Comparison of ENCODE assay signal across 15 cellular contexts in genomic region chr2:164542584-164543021, GRCh38.
A peak's percentile ranks its signal among the peaks of the same experiment; 100 is the strongest.
DNase-seq lines count a peak whose midpoint lies in the region; ATAC-seq lines count a peak whose summit lies in the region.
"Had no signal": no experiment of that assay in that cellular context is flagged by ENCODE, and none has a peak within 500 bp of the region (broad histone marks: within the 10 kb centered on the region; RNA-seq: fewer than 3 reads in every experiment).

No MANE protein-coding gene starts in this region.

- no peak overlapping the region for H3K9ac ChIP-seq in adipocyte (ENCODE audit: low read length)

- peaks cover 5% of the 10 kb centered on the region for H3K9me3 ChIP-seq in adipocyte (ENCODE audit: control insufficient read depth, low read length)
- H3K9me3 ChIP-seq in naive thymus-derived CD4-positive, alpha-beta T cell (ENCODE audit: control insufficient read depth in 2 of 3, low read length in 3 of 3): no peaks in the 10 kb centered on the region
- H3K9me3 ChIP-seq: HAP-1 had no signal

- H3K36me3 Mint-ChIP-seq in naive thymus-derived CD4-positive, alpha-beta T cell: no peaks in the 10 kb centered on the region
- no peaks in the 10 kb centered on the region for H3K36me3 Mint-ChIP-seq in activated CD4-positive, alpha-beta memory T cell treated with anti-CD3 and anti-CD28 coated beads for 36 hours
- H3K36me3 Mint-ChIP-seq: CD8-positive, alpha-beta T cell; naive B cell had no signal

- H3K4me1 Mint-ChIP-seq in naive thymus-derived CD4-positive, alpha-beta T cell: peaks cover 0 to 7% (median 0%) of the 10 kb centered on the region in 7 donors
- H3K4me1 Mint-ChIP-seq in activated CD4-positive, alpha-beta memory T cell treated with anti-CD3 and anti-CD28 coated beads for 36 hours (ENCODE audit: low read depth): no peaks in the 10 kb centered on the region
- H3K4me1 Mint-ChIP-seq: naive B cell had no signal

- ATAC-seq in left lobe of liver: peak; percentile 81
- ATAC-seq in HG03432 (IDR thresholded peaks at IDR 0.05; ENCODE audit: unreplicated experiment): no peak
- ATAC-seq in naive thymus-derived CD4-positive, alpha-beta T cell: no peak
- ATAC-seq: CD8-positive, alpha-beta T cell had no signal

- no peaks in the 10 kb centered on the region for H3K4me1 ChIP-seq in adipocyte (ENCODE audit: control insufficient read depth, insufficient read depth, low read length)
- H3K4me1 ChIP-seq in naive thymus-derived CD4-positive, alpha-beta T cell (ENCODE audit: control insufficient read depth in 2 of 2, insufficient read depth in 2 of 2, low read length in 2 of 2): no peaks in the 10 kb centered on the region

- peaks cover 0 to 3% (median 0%) of the 10 kb centered on the region in 5 donors for H3K27me3 Mint-ChIP-seq in naive thymus-derived CD4-positive, alpha-beta T cell
- H3K27me3 Mint-ChIP-seq in activated CD4-positive, alpha-beta memory T cell treated with anti-CD3 and anti-CD28 coated beads for 36 hours: peaks cover 2% of the 10 kb centered on the region

- intact Hi-C loops in naive thymus-derived CD4-positive, alpha-beta T cell (cut with micrococcal nuclease): no loop called here
- intact Hi-C loops in activated CD4-positive, alpha-beta memory T cell treated with anti-CD3 and anti-CD28 coated beads for 36 hours (cut with micrococcal nuclease): no loop called here

- CTCF ChIA-PET in naive thymus-derived CD4-positive, alpha-beta T cell (lab: Charles Lee): no interaction called here
- CTCF ChIA-PET in activated CD4-positive, alpha-beta memory T cell treated with anti-CD3 and anti-CD28 coated beads for 36 hours (lab: Charles Lee): no interaction called here

- H3K9me3 Mint-ChIP-seq in naive thymus-derived CD4-positive, alpha-beta T cell: peaks cover 0 to 11% (median 4%) of the 10 kb centered on the region in 11 donors
- no peaks in the 10 kb centered on the region for H3K9me3 Mint-ChIP-seq in activated CD4-positive, alpha-beta memory T cell treated with anti-CD3 and anti-CD28 coated beads for 36 hours

- DNase-seq in DMS 273 treated with DMSO at 0.1 percent for 48 hours (lab: John Stamatoyannopoulos, UW) (peak; percentile 17), NCI-H1694 treated with DMSO at 0.1 percent for 48 hours (lab: John Stamatoyannopoulos, UW) (peak; percentile 8), adipocyte (ENCODE audit: low read depth) (peak; percentile 70), left lobe of liver (ENCODE audit: low spot score) (no peak), cerebellar nuclear complex (lab: John Stamatoyannopoulos, UW) (no peak)
- DNase-seq in naive thymus-derived CD4-positive, alpha-beta T cell: no peak
- no peak for DNase-seq in activated CD4-positive, alpha-beta memory T cell treated with anti-CD3 and anti-CD28 coated beads for 36 hours
- DNase-seq: activated CD4-positive, alpha-beta T cell treated with anti-CD3 and anti-CD28 coated beads, Interleukin-2, amount 50 U/mL, for 1 hour; CD8-positive, alpha-beta T cell; head of caudate nucleus; naive B cell; RPMI8226; stimulated activated CD4-positive, alpha-beta T cell treated with anti-CD3 and anti-CD28 coated beads, Interleukin-4, amount 100 ng/mL, for 1 hour had no signal

- no peaks in the 10 kb centered on the region for H3K27me3 ChIP-seq in adipocyte (replicated peaks; ENCODE audit: control insufficient read depth, insufficient read depth, low read length)
- H3K27me3 ChIP-seq in naive thymus-derived CD4-positive, alpha-beta T cell (ENCODE audit: control insufficient read depth in 2 of 2, insufficient read depth in 2 of 2, low read length in 2 of 2): no peaks in the 10 kb centered on the region

- H3K27ac ChIP-seq in naive thymus-derived CD4-positive, alpha-beta T cell (ENCODE audit: low read depth, low read length): no peak overlapping the region

- POLR2A ChIA-PET in naive thymus-derived CD4-positive, alpha-beta T cell (lab: Charles Lee): no interaction called here
- POLR2A ChIA-PET in activated CD4-positive, alpha-beta memory T cell treated with anti-CD3 and anti-CD28 coated beads for 36 hours (lab: Charles Lee): no interaction called here

- no peak overlapping the region for H3K4me3 ChIP-seq in adipocyte (ENCODE audit: low read length)
- no peak overlapping the region for H3K4me3 ChIP-seq in naive thymus-derived CD4-positive, alpha-beta T cell (ENCODE audit: low read length)
- H3K4me3 ChIP-seq: HAP-1 had no signal

- H3K4me3 Mint-ChIP-seq in naive thymus-derived CD4-positive, alpha-beta T cell: no peak overlapping the region
- no peak overlapping the region for H3K4me3 Mint-ChIP-seq in activated CD4-positive, alpha-beta memory T cell treated with anti-CD3 and anti-CD28 coated beads for 36 hours
- H3K4me3 Mint-ChIP-seq: CD8-positive, alpha-beta T cell; naive B cell had no signal

- no peaks in the 10 kb centered on the region for H3K36me3 ChIP-seq in adipocyte (ENCODE audit: control insufficient read depth, insufficient read depth, low read length, severe bottlenecking)
- no peaks in the 10 kb centered on the region for H3K36me3 ChIP-seq in naive thymus-derived CD4-positive, alpha-beta T cell (ENCODE audit: control insufficient read depth in 2 of 3, insufficient read depth in 3 of 3, low read length in 3 of 3)
- H3K36me3 ChIP-seq: HAP-1 had no signal

- H3K27ac Mint-ChIP-seq in naive thymus-derived CD4-positive, alpha-beta T cell: no peak overlapping the region
- no peak overlapping the region for H3K27ac Mint-ChIP-seq in activated CD4-positive, alpha-beta memory T cell treated with anti-CD3 and anti-CD28 coated beads for 36 hours
- H3K27ac Mint-ChIP-seq: CD8-positive, alpha-beta T cell; naive B cell had no signal

Comparison
In these comparisons a context has a peak if more than half of its experiments do, and no peak if none do; other contexts are left out.
1. DNase-seq: peak in DMS 273 treated with DMSO at 0.1 percent for 48 hours (single experiment), NCI-H1694 treated with DMSO at 0.1 percent for 48 hours (single experiment) and adipocyte (single experiment); none in left lobe of liver (single experiment), cerebellar nuclear complex (0 of 2), naive thymus-derived CD4-positive, alpha-beta T cell (0 of 9) and activated CD4-positive, alpha-beta memory T cell treated with anti-CD3 and anti-CD28 coated beads for 36 hours (single experiment).